8 cellular contexts compared by ENCODE assay signal in the genomic region with DNA sequence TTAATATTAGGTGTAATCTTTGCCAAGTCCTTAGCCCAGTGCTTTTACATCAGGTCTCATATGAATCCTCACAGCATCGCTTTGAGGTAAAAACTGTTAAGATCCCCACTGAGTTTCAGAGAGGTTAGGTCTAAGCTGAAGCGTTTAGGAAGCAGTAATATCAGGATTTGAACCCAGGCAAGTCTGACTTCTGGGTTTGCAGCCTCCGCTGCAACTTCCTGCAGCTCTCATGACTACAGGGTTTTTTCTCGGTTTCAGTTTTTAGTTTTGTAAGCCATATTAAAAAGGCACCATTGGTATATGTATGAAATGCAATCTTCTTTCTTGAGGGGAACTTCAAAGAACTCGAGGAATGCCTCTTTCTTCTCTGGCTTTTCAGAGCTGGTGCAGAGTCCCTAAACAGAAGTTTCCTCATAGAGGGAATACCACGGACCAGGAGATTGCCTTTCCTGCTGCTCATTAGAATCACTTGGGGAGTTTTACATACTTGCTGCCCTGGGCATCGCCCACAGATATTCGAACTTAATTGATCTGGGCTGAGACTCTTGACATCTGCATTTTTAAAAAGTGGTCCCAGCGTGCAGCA. TPM values are rescaled to one million over a fixed set of nuclear protein-coding genes. Genes with fewer than 3 reads are reported as not detected.
DNase-seq lines count a peak whose midpoint lies in the region; ATAC-seq and TF ChIP-seq lines count a peak whose summit lies in the region.

No MANE protein-coding gene starts in this region.

- no peak for TF ChIP-seq CTCF in stomach (IDR thresholded peaks at IDR 0.05)

- DNase-seq in activated T-cell treated with anti-CD3 and anti-CD28 coated beads, Interleukin-2, amount 50 U/mL, for 24 hours = no peak
- DNase-seq in activated T-cell treated with anti-CD3 and anti-CD28 coated beads, Interleukin-2, amount 50 U/mL, for 1 hour = no peak
- peak; percentile 27 to 43 for DNase-seq in activated T-cell treated with anti-CD3 and anti-CD28 coated beads, Interleukin-2, amount 50 U/mL, for 72 hours
- DNase-seq in stomach = no peak
- no peak for DNase-seq in DMS 273 (lab: John Stamatoyannopoulos, UW; ENCODE audit: unreplicated experiment)
- no peak for DNase-seq in posterior cingulate gyrus
- DNase-seq in caudate nucleus (lab: John Stamatoyannopoulos, UW) = no peak

- peaks cover 11% of the 10 kb centered on the region for H3K27me3 Mint-ChIP-seq in activated T-cell treated with anti-CD3 and anti-CD28 coated beads, Interleukin-2, amount 50 U/mL, for 24 hours
- H3K27me3 Mint-ChIP-seq in activated T-cell treated with anti-CD3 and anti-CD28 coated beads, Interleukin-2, amount 50 U/mL, for 72 hours (ENCODE audit: low read depth) = no peaks in the 10 kb centered on the region

- peaks cover 0 to 74% (median 30%) of the 10 kb centered on the region in 4 donors for H3K4me1 ChIP-seq in stomach

- WGBS in stomach, 5 donors = 46 to 71% (median 62%) methylated on average over 9 of the region's 9 CpGs

- no peaks in the 10 kb centered on the region for H3K27me3 ChIP-seq in stomach

- intact Hi-C loops in stomach (cut with DNase I; ENCODE audit: low total_unique reads) = no loop called here
- intact Hi-C loops in posterior cingulate gyrus (cut with DNase I) = no loop called here

- TF ChIP-seq POLR2A in stomach (IDR thresholded peaks at IDR 0.05) = no peak

- TF ChIP-seq EP300 in stomach (IDR thresholded peaks at IDR 0.05) = no peak

- ATAC-seq in HG02973 (IDR thresholded peaks at IDR 0.05; ENCODE audit: unreplicated experiment) = peak; percentile 50
- ATAC-seq in activated T-cell treated with anti-CD3 and anti-CD28 coated beads, Interleukin-2, amount 50 U/mL, for 72 hours (replicated peaks in 1 of 2) = peak; percentile 63 to 69

- H3K4me1 Mint-ChIP-seq in activated T-cell treated with anti-CD3 and anti-CD28 coated beads, Interleukin-2, amount 50 U/mL, for 24 hours (ENCODE audit: low read depth) = peaks cover 91% of the 10 kb centered on the region
- peaks cover 83% of the 10 kb centered on the region for H3K4me1 Mint-ChIP-seq in activated T-cell treated with anti-CD3 and anti-CD28 coated beads, Interleukin-2, amount 50 U/mL, for 72 hours (ENCODE audit: low read depth)

- H3K27ac ChIP-seq in stomach (peak overlapping the region in 3 of 5 donors; percentile 9 to 52 (median 43)), caudate nucleus (ENCODE audit: low read depth, low read length) (no peak overlapping the region)

- no peak overlapping the region for H3K4me3 ChIP-seq in stomach

- H3K36me3 Mint-ChIP-seq in activated T-cell treated with anti-CD3 and anti-CD28 coated beads, Interleukin-2, amount 50 U/mL, for 24 hours (ENCODE audit: low read depth) = peaks cover 7% of the 10 kb centered on the region
- peaks cover 2 to 3% of the 10 kb centered on the region in 2 donors for H3K36me3 Mint-ChIP-seq in activated T-cell treated with anti-CD3 and anti-CD28 coated beads, Interleukin-2, amount 50 U/mL, for 72 hours (ENCODE audit: insufficient read depth in 2 of 2)

- peak overlapping the region; percentile 84 for H3K4me3 Mint-ChIP-seq in activated T-cell treated with anti-CD3 and anti-CD28 coated beads, Interleukin-2, amount 50 U/mL, for 24 hours
- peak overlapping the region; percentile 83 to 92 for H3K4me3 Mint-ChIP-seq in activated T-cell treated with anti-CD3 and anti-CD28 coated beads, Interleukin-2, amount 50 U/mL, for 72 hours

- no peaks in the 10 kb centered on the region for H3K36me3 ChIP-seq in stomach

- no peaks in the 10 kb centered on the region for H3K9me3 Mint-ChIP-seq in activated T-cell treated with anti-CD3 and anti-CD28 coated beads, Interleukin-2, amount 50 U/mL, for 24 hours
- H3K9me3 Mint-ChIP-seq in activated T-cell treated with anti-CD3 and anti-CD28 coated beads, Interleukin-2, amount 50 U/mL, for 72 hours = peaks cover 0 to 1% of the 10 kb centered on the region in 2 donors

- H3K27ac Mint-ChIP-seq in activated T-cell treated with anti-CD3 and anti-CD28 coated beads, Interleukin-2, amount 50 U/mL, for 24 hours = peak overlapping the region; percentile 97
- peak overlapping the region; percentile 97 for H3K27ac Mint-ChIP-seq in activated T-cell treated with anti-CD3 and anti-CD28 coated beads, Interleukin-2, amount 50 U/mL, for 72 hours

- peaks cover 0 to 5% (median 0%) of the 10 kb centered on the region in 4 donors for H3K9me3 ChIP-seq in stomach

RNA-seq across cellular contexts. Expression of gene MTM1, which starts 6.5 kb away (rescaled TPM):
- 10 to 100 TPM; 28.9 to 30.9 TPM for total RNA-seq in activated T-cell treated with anti-CD3 and anti-CD28 coated beads, Interleukin-2, amount 50 U/mL, for 72 hours
- 10 to 100 TPM in 3 of 5 donors, 1 to 10 TPM in 2; 5.8 to 28.0 (median 20.5) TPM for total RNA-seq in stomach
- 1 to 10 TPM; 3.5 to 5.8 (median 4.7) TPM for polyA plus RNA-seq in stomach

Comparison
In these comparisons a context has a peak if more than half of its experiments do, and no peak if none do; other contexts are left out.
1. DNase-seq: peak in activated T-cell treated with anti-CD3 and anti-CD28 coated beads, Interleukin-2, amount 50 U/mL, for 72 hours (2 of 2); none in activated T-cell treated with anti-CD3 and anti-CD28 coated beads, Interleukin-2, amount 50 U/mL, for 24 hours (single experiment), activated T-cell treated with anti-CD3 and anti-CD28 coated beads, Interleukin-2, amount 50 U/mL, for 1 hour (single experiment), stomach (single experiment), DMS 273 (single experiment), posterior cingulate gyrus (0 of 10) and caudate nucleus (0 of 61).